Comparison of ENCODE assay signal across 8 cellular contexts in the genomic region with DNA sequence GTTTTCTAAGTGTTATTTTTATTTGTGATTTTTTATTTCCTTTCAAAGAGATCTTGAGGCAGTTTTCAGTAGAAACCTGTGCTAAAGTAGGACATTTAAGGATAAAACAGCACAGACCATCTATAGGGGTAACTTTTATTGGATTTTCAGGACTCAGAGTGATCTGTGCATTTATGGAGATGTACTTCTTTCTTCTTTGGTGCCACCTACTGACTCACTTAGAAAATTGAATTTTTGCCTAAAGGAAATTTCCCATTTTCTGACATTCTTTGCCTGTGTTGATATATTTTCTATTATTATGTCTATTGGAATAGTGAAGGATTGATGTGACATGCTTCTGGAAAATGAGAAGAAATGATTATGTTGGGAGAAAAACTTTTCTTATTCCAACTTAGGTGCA.
A peak's percentile ranks its signal among the peaks of the same experiment; 100 is the strongest.
DNase-seq lines count a peak whose midpoint lies in the region; ATAC-seq, FAIRE-seq and TF ChIP-seq lines count a peak whose summit lies in the region.
"Had no signal": no experiment of that assay in that cellular context is flagged by ENCODE, and none has a peak within 500 bp of the region (broad histone marks: within the 10 kb centered on the region; RNA-seq: fewer than 3 reads in every experiment).

No MANE protein-coding gene starts in this region.

- no TSS peak for BruUV-seq in GM12878 (replicated peaks; lab: Mats Ljungman, UMichigan)

- H3K18ac ChIP-seq in mesenchymal stem cell (ENCODE audit: low read depth in 1 of 2, low read length in 2 of 2), result no peak overlapping the region

- H3K27me3 ChIP-seq in GM12878 (replicated peaks in 1 of 2; ENCODE audit: control insufficient read depth in 2 of 2, insufficient read depth in 2 of 2, low read length in 1 of 2) (no peaks in the 10 kb centered on the region), mesenchymal stem cell (ENCODE audit: control insufficient read depth in 1 of 2, insufficient read depth in 1 of 2, low read length in 2 of 2) (peaks cover 0 to 7% of the 10 kb centered on the region in 2 experiments)

- intact Hi-C loops in GM12878 (cut with micrococcal nuclease; ENCODE audit: unreplicated experiment), result no loop called here

- H4K8ac ChIP-seq in mesenchymal stem cell (ENCODE audit: low read length), result no peak overlapping the region

- peak; percentile 55 for TF ChIP-seq RAD21 in GM12878 (IDR thresholded peaks at IDR 0.05; ENCODE audit: insufficient read depth, low read depth, low read length)

- H2BK5ac ChIP-seq in mesenchymal stem cell (ENCODE audit: low read depth, low read length, poor library complexity, severe bottlenecking), result no peak overlapping the region

- POLR2A ChIA-PET in GM12878 (lab: Charles Lee), result no interaction called here

- no peak overlapping the region for H3K23ac ChIP-seq in mesenchymal stem cell (ENCODE audit: low read length in 2 of 2)

- ATAC-seq in GM12878 (no peak), GM19324 (IDR thresholded peaks at IDR 0.05; ENCODE audit: low FRiP score, unreplicated experiment) (no peak), omental fat pad (ENCODE audit: low FRiP score) (no peak)

- H3K4me3 ChIP-seq in LNCaP clone FGC (ENCODE audit: low read depth, low read length), result no peak overlapping the region
- H3K4me3 ChIP-seq in GM12878, result no peak overlapping the region
- no peak overlapping the region for H3K4me3 ChIP-seq in mesenchymal stem cell (ENCODE audit: insufficient read depth in 1 of 2, low read depth in 1 of 2, low read length in 2 of 2)

- no peak overlapping the region for H2AK5ac ChIP-seq in mesenchymal stem cell (ENCODE audit: low read length, severe bottlenecking)

- no peaks in the 10 kb centered on the region for H3K79me2 ChIP-seq in GM12878 (ENCODE audit: control insufficient read depth, insufficient read depth, low read length)

- no peak overlapping the region for H2AFZ ChIP-seq in GM12878 (ENCODE audit: control insufficient read depth, low read depth, low read length)
- H2AFZ ChIP-seq in mesenchymal stem cell (ENCODE audit: low read depth, low read length), result no peak overlapping the region

- peak; percentile 54 for TF ChIP-seq CTCF in LNCaP clone FGC (IDR thresholded peaks at IDR 0.05; ENCODE audit: control insufficient read depth, extremely low read depth, insufficient read depth)
- peak; percentile 22 to 53 (median 33); a peak in 4 of 6 replicates for TF ChIP-seq CTCF in GM12878 (IDR thresholded peaks at IDR 0.05 in 2 of 3, conservative IDR thresholded peaks at IDR 0.05 in 1 of 3; ENCODE audit: control insufficient read depth in 2 of 3, extremely low read depth in 1 of 3, insufficient read depth in 1 of 3, low read depth in 3 of 3, low read length in 3 of 3)
- TF ChIP-seq CTCF in omental fat pad (IDR thresholded peaks at IDR 0.05), result no peak

- H4K20me1 ChIP-seq in GM12878 (ENCODE audit: control insufficient read depth, insufficient read depth), result no peaks in the 10 kb centered on the region

- CTCF ChIA-PET in GM12878 (lab: Yijun Ruan, JAX), result interaction anchor here (0.8 to 2.3 kb wide), 9 partner anchors 9 to 430 kb away, joined by 3 to 9 read pairs (median 3); a partner anchor contains a TSS

- SMC1A ChIA-PET in GM12878 (lab: Charles Lee; ENCODE audit: uncharacterized antibody, unreplicated experiment), result interaction anchor here (0.8 to 1.6 kb wide), 9 partner anchors 9 to 430 kb away, joined by 3 to 11 read pairs (median 5); a partner anchor contains a TSS

- H3K4me2 ChIP-seq in GM12878 (ENCODE audit: control insufficient read depth, insufficient read depth), result no peak overlapping the region
- H3K4me2 ChIP-seq in mesenchymal stem cell (ENCODE audit: low read length, poor library complexity, severe bottlenecking), result no peak overlapping the region

- no peak overlapping the region for H3K14ac ChIP-seq in mesenchymal stem cell (ENCODE audit: low read length in 2 of 2)

- H3K4ac ChIP-seq in mesenchymal stem cell (ENCODE audit: low read depth in 1 of 2, low read length in 2 of 2), result no peak overlapping the region

- peak; percentile 44 for DNase-seq in GM03348 (ENCODE audit: low spot score)
- no peak for DNase-seq in LNCaP clone FGC (ENCODE audit: low read depth)
- no peak for DNase-seq in GM12878 (ENCODE audit: low read depth, low spot score)
- peak; percentile 34 for DNase-seq in mesenchymal stem cell
- DNase-seq in omental fat pad (ENCODE audit: low spot score), result no peak
- no peak for DNase-seq in NCI-H774 (lab: John Stamatoyannopoulos, UW)
- DNase-seq: activated effector memory CD4-positive, alpha-beta T cell treated with anti-CD3 and anti-CD28 coated beads, Interleukin-2, amount 50 U/mL, for 16 hours had no signal

- in situ Hi-C loops in GM12878 (cut with MboI), result loop anchor here (25.0 kb wide), 1 partner anchor 306 kb away; no protein-coding TSS in a partner anchor

- no peak overlapping the region for H4K91ac ChIP-seq in mesenchymal stem cell (ENCODE audit: low read length)

- TF ChIP-seq POLR2A in GM12878 (IDR thresholded peaks at IDR 0.05; ENCODE audit: low read depth, low read length), result no peak

- no peaks in the 10 kb centered on the region; the same call in 2 of the 3 replicates for H3K9me3 ChIP-seq in GM12878 (replicated peaks; ENCODE audit: control insufficient read depth, insufficient read depth, low read length)
- no peaks in the 10 kb centered on the region for H3K9me3 ChIP-seq in mesenchymal stem cell (ENCODE audit: control insufficient read depth, low read length)

- RAD21 ChIA-PET in GM12878 (lab: Charles Lee; ENCODE audit: unreplicated experiment), result interaction anchor here (1.0 to 1.3 kb wide), 4 partner anchors 10 to 430 kb away, joined by 3 to 7 read pairs (median 4); no protein-coding TSS in a partner anchor

- no peak overlapping the region for H2BK12ac ChIP-seq in mesenchymal stem cell (ENCODE audit: low read length in 2 of 2)

- H3K4me1 ChIP-seq in GM12878 (ENCODE audit: control insufficient read depth, insufficient read depth, low read length) (no peaks in the 10 kb centered on the region), mesenchymal stem cell (ENCODE audit: control insufficient read depth, insufficient read depth, low read depth, low read length) (no peaks in the 10 kb centered on the region)

- H2BK15ac ChIP-seq in mesenchymal stem cell (ENCODE audit: low read depth, poor library complexity, severe bottlenecking), result no peak overlapping the region

- FAIRE-seq in GM12878 (lab: Jason Lieb, UNC), result no peak

- H3K79me1 ChIP-seq in mesenchymal stem cell (replicated peaks; ENCODE audit: low read length, poor library complexity, severe bottlenecking), result no peaks in the 10 kb centered on the region

- H3K36me3 ChIP-seq in GM12878 (ENCODE audit: control insufficient read depth in 2 of 2, insufficient read depth in 2 of 2, low read length in 1 of 2) (no peaks in the 10 kb centered on the region), mesenchymal stem cell (ENCODE audit: control insufficient read depth in 1 of 2, insufficient read depth in 2 of 2, low read depth in 1 of 2, low read length in 2 of 2) (no peaks in the 10 kb centered on the region)

- no peak for TF ChIP-seq EP300 in GM12878 (IDR thresholded peaks at IDR 0.05; ENCODE audit: borderline replicate concordance in 1 of 2, control insufficient read depth in 1 of 2, low read depth in 2 of 2, low read length in 2 of 2)

- H3K9ac ChIP-seq in GM12878 (ENCODE audit: control insufficient read depth, insufficient read depth, low read length), result no peak overlapping the region
- H3K9ac ChIP-seq in mesenchymal stem cell (ENCODE audit: low read length), result no peak overlapping the region

- H3K27ac ChIP-seq in GM12878 (ENCODE audit: control insufficient read depth, insufficient read depth) (no peak overlapping the region), mesenchymal stem cell (ENCODE audit: low read length, poor library complexity, severe bottlenecking) (no peak overlapping the region)

- H2BK120ac ChIP-seq in mesenchymal stem cell (ENCODE audit: low read depth, low read length), result no peak overlapping the region

TF ChIP-seq in GM12878, 131 proteins besides CTCF, POLR2A, EP300 and RAD21:
- TF ChIP-seq SIN3A (IDR thresholded peaks at IDR 0.05; ENCODE audit: low read depth, low read length) (no peak), CHD2 (IDR thresholded peaks at IDR 0.05; ENCODE audit: borderline replicate concordance, low read depth, low read length) (no peak), STAT3 (IDR thresholded peaks at IDR 0.05; ENCODE audit: low read depth, low read length) (no peak), KDM1A (IDR thresholded peaks at IDR 0.05; ENCODE audit: borderline replicate concordance) (no peak), MXI1 (IDR thresholded peaks at IDR 0.05; ENCODE audit: low read depth, low read length) (no peak), SMC3 (IDR thresholded peaks at IDR 0.05; ENCODE audit: borderline replicate concordance, low read length) (peak; percentile 47; the same call in 1 of the 2 replicates), ESRRA (IDR thresholded peaks at IDR 0.05; ENCODE audit: low read length) (no peak)
- TF ChIP-seq, protein P1, sequence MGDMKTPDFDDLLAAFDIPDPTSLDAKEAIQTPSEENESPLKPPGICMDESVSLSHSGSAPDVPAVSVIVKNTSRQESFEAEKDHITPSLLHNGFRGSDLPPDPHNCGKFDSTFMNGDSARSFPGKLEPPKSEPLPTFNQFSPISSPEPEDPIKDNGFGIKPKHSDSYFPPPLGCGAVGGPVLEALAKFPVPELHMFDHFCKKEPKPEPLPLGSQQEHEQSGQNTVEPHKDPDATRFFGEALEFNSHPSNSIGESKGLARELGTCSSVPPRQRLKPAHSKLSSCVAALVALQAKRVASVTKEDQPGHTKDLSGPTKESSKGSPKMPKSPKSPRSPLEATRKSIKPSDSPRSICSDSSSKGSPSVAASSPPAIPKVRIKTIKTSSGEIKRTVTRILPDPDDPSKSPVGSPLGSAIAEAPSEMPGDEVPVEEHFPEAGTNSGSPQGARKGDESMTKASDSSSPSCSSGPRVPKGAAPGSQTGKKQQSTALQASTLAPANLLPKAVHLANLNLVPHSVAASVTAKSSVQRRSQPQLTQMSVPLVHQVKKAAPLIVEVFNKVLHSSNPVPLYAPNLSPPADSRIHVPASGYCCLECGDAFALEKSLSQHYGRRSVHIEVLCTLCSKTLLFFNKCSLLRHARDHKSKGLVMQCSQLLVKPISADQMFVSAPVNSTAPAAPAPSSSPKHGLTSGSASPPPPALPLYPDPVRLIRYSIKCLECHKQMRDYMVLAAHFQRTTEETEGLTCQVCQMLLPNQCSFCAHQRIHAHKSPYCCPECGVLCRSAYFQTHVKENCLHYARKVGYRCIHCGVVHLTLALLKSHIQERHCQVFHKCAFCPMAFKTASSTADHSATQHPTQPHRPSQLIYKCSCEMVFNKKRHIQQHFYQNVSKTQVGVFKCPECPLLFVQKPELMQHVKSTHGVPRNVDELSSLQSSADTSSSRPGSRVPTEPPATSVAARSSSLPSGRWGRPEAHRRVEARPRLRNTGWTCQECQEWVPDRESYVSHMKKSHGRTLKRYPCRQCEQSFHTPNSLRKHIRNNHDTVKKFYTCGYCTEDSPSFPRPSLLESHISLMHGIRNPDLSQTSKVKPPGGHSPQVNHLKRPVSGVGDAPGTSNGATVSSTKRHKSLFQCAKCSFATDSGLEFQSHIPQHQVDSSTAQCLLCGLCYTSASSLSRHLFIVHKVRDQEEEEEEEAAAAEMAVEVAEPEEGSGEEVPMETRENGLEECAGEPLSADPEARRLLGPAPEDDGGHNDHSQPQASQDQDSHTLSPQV (IDR thresholded peaks at IDR 0.05), result peak; percentile 46; the same call in 1 of the 2 replicates

Comparison
In these comparisons a context has a peak if more than half of its experiments do, and no peak if none do; other contexts are left out.
1. DNase-seq: peak in GM03348 (single experiment) and mesenchymal stem cell (single experiment); none in LNCaP clone FGC (single experiment), GM12878 (single experiment), omental fat pad (single experiment) and NCI-H774 (single experiment).
2. CTCF ChIP-seq: peak in LNCaP clone FGC (single experiment) and GM12878 (3 of 3); none in omental fat pad (0 of 3).